ENCODE assay signal across 26 cellular contexts in genomic region chr9:69420611-69421270, GRCh38.
A peak's percentile ranks its signal among the peaks of the same experiment; 100 is the strongest.
DNase-seq lines count a peak whose midpoint lies in the region; ATAC-seq and TF ChIP-seq lines count a peak whose summit lies in the region.
"Had no signal": no experiment of that assay in that cellular context is flagged by ENCODE, and none has a peak within 500 bp of the region (broad histone marks: within the 10 kb centered on the region; RNA-seq: fewer than 3 reads in every experiment).

No MANE protein-coding gene starts in this region.

- intact Hi-C loops in activated CD4-positive, alpha-beta T cell treated with anti-CD3 and anti-CD28 coated beads for 36 hours (cut with DNase I, micrococcal nuclease): loop anchor here (5.0 to 10.0 kb wide), 2 partner anchors 454 to 692 kb away; no protein-coding TSS in a partner anchor
- intact Hi-C loops in activated CD4-positive, alpha-beta T cell treated with anti-CD3 and anti-CD28 coated beads, Interleukin-2, amount 10 ng/mL, durations not matched to agents 24 days and 14 days (cut with micrococcal nuclease): loop anchor here (5.0 kb wide), 2 partner anchors 252 to 692 kb away; partner anchors contain the start of gene APBA1

- peaks cover 17% of the 10 kb centered on the region for H3K27me3 Mint-ChIP-seq in activated CD4-positive, alpha-beta T cell treated with anti-CD3 and anti-CD28 coated beads for 36 hours
- H3K27me3 Mint-ChIP-seq in activated CD4-positive, alpha-beta T cell treated with anti-CD3 and anti-CD28 coated beads, Interleukin-2, amount 10 ng/mL, durations not matched to agents 24 days and 14 days: peaks cover 9% of the 10 kb centered on the region
- no peaks in the 10 kb centered on the region for H3K27me3 Mint-ChIP-seq in H9 (ENCODE audit: low read depth)

- H2BK12ac ChIP-seq in neuronal stem cell (ENCODE audit: low read length): no peak overlapping the region
- H2BK12ac ChIP-seq in H9 (ENCODE audit: insufficient read length, low read depth, low read length): no peak overlapping the region

- H3K23ac ChIP-seq in neuronal stem cell (ENCODE audit: low read depth, low read length, poor library complexity) (no peak overlapping the region), H9 (ENCODE audit: insufficient read length, low read depth, low read length) (no peak overlapping the region)

- no peaks in the 10 kb centered on the region for H3K36me3 ChIP-seq in neuronal stem cell (replicated peaks in 1 of 2; ENCODE audit: control insufficient read depth in 2 of 2, insufficient read depth in 2 of 2, low read length in 2 of 2)
- H3K36me3 ChIP-seq: SJSA1 had no signal

- CTCF ChIA-PET in activated CD4-positive, alpha-beta T cell treated with anti-CD3 and anti-CD28 coated beads for 36 hours (lab: Charles Lee): interaction anchor here (0.6 to 3.4 kb wide), 10 partner anchors 8 to 1115 kb away, joined by 3 to 29 read pairs (median 4); no protein-coding TSS in a partner anchor

- H4K8ac ChIP-seq in neuronal stem cell (ENCODE audit: low read depth, low read length) (no peak overlapping the region), H9 (replicated peaks; ENCODE audit: insufficient read length, low read depth, low read length) (no peak overlapping the region)

- no peak overlapping the region for H3K18ac ChIP-seq in neuronal stem cell (ENCODE audit: low read length)
- H3K18ac ChIP-seq in H9 (ENCODE audit: insufficient read length, low read depth, low read length): no peak overlapping the region

- no peak overlapping the region for H2BK120ac ChIP-seq in neuronal stem cell (ENCODE audit: low read depth, low read length)
- no peak overlapping the region for H2BK120ac ChIP-seq in H9 (ENCODE audit: low read depth, low read length, poor library complexity, severe bottlenecking)

- peak; percentile 84 for ATAC-seq in activated CD4-positive, alpha-beta T cell treated with anti-CD3 and anti-CD28 coated beads for 36 hours
- ATAC-seq: Right ventricle myocardium inferior had no signal

- H2BK15ac ChIP-seq in neuronal stem cell (ENCODE audit: low read length) (no peak overlapping the region), H9 (ENCODE audit: low read depth, low read length) (no peak overlapping the region)

- H3K79me1 ChIP-seq in neuronal stem cell (ENCODE audit: low read depth, low read length) (no peaks in the 10 kb centered on the region), H9 (ENCODE audit: insufficient read depth, low read depth, low read length, poor library complexity, severe bottlenecking) (no peaks in the 10 kb centered on the region)

- TF ChIP-seq CTCF in epithelial cell of proximal tubule (conservative IDR thresholded peaks at IDR 0.05; ENCODE audit: low read depth, low read length) (peak; percentile 2), H9 (conservative IDR thresholded peaks at IDR 0.05) (no peak)

- no peak overlapping the region for H3K9ac ChIP-seq in neuronal stem cell (ENCODE audit: low read depth, low read length, poor library complexity)
- no peak overlapping the region for H3K9ac ChIP-seq in H9 (ENCODE audit: extremely low read depth, insufficient read length, low read length)

- H3K14ac ChIP-seq in neuronal stem cell (ENCODE audit: low read length): no peak overlapping the region
- H3K14ac ChIP-seq in H9 (ENCODE audit: insufficient read depth, low read length): no peak overlapping the region

- H2AK5ac ChIP-seq in neuronal stem cell (ENCODE audit: low read depth, low read length) (peak overlapping the region; percentile 82), H9 (ENCODE audit: insufficient read length, low read length) (no peak overlapping the region)

- H2AFZ ChIP-seq in neuronal stem cell (ENCODE audit: low read length): no peak overlapping the region
- no peak overlapping the region for H2AFZ ChIP-seq in H9 (ENCODE audit: low read length)
- H2AFZ ChIP-seq: PC-9 had no signal

- no peaks in the 10 kb centered on the region for H4K20me1 ChIP-seq in H9 (ENCODE audit: control insufficient read depth, insufficient read depth, insufficient read length)

- H3K36me3 Mint-ChIP-seq in activated CD4-positive, alpha-beta T cell treated with anti-CD3 and anti-CD28 coated beads for 36 hours (ENCODE audit: low read depth): no peaks in the 10 kb centered on the region
- H3K36me3 Mint-ChIP-seq in activated CD4-positive, alpha-beta T cell treated with anti-CD3 and anti-CD28 coated beads, Interleukin-2, amount 10 ng/mL, durations not matched to agents 24 days and 14 days (ENCODE audit: low read depth): no peaks in the 10 kb centered on the region
- H3K36me3 Mint-ChIP-seq in H9 (ENCODE audit: insufficient read depth in 1 of 3, low read depth in 3 of 3): peaks cover 12 to 20% (median 18%) of the 10 kb centered on the region in 3 experiments; a peak in 6 of 7 replicates
- H3K36me3 Mint-ChIP-seq: CD8-positive, alpha-beta memory T cell had no signal

- peaks cover 0 to 4% of the 10 kb centered on the region in 2 donors for H3K4me1 ChIP-seq in neuronal stem cell (ENCODE audit: control insufficient read depth in 2 of 2, insufficient read depth in 1 of 2, low read depth in 1 of 2, low read length in 2 of 2)
- no peaks in the 10 kb centered on the region for H3K4me1 ChIP-seq in H9 (ENCODE audit: insufficient read depth, low read length)
- H3K4me1 ChIP-seq: SJSA1 had no signal

- no peak overlapping the region for H2BK20ac ChIP-seq in H9 (ENCODE audit: low read depth, low read length, poor library complexity, severe bottlenecking)

- WGBS in neuronal stem cell (ENCODE audit: extremely low coverage in 2 of 2, insufficient read length in 2 of 2, insufficient replicate concordance in 1 of 2), 2 donors: no CpG with 5 or more reads among the region's 10 CpGs
- no CpG with 5 or more reads among the region's 10 CpGs for WGBS in H9 (ENCODE audit: extremely low coverage, insufficient read length, low lambda C conversion rate)

- H3K9me3 Mint-ChIP-seq in activated CD4-positive, alpha-beta T cell treated with anti-CD3 and anti-CD28 coated beads for 36 hours (ENCODE audit: low read depth): no peaks in the 10 kb centered on the region
- H3K9me3 Mint-ChIP-seq in activated CD4-positive, alpha-beta T cell treated with anti-CD3 and anti-CD28 coated beads, Interleukin-2, amount 10 ng/mL, durations not matched to agents 24 days and 14 days: no peaks in the 10 kb centered on the region
- H3K9me3 Mint-ChIP-seq in H9: peaks cover 19 to 31% of the 10 kb centered on the region in 2 experiments
- H3K9me3 Mint-ChIP-seq: CD8-positive, alpha-beta memory T cell had no signal

- H3K27me3 ChIP-seq in neuronal stem cell (ENCODE audit: control insufficient read depth in 3 of 3, insufficient read depth in 3 of 3, low read depth in 1 of 3, low read length in 3 of 3) (no peaks in the 10 kb centered on the region), H9 (ENCODE audit: insufficient read depth, low read length) (no peaks in the 10 kb centered on the region)
- H3K27me3 ChIP-seq: SJSA1 had no signal

- peak; percentile 15 for DNase-seq in activated CD4-positive, alpha-beta T cell treated with anti-CD3 and anti-CD28 coated beads for 36 hours
- no peak for DNase-seq in activated CD4-positive, alpha-beta T cell treated with anti-CD3 and anti-CD28 coated beads, Interleukin-2, amount 10 ng/mL, durations not matched to agents 24 days and 14 days
- DNase-seq in stimulated activated CD4-positive, alpha-beta T cell treated with anti-CD3 and anti-CD28 coated beads, Interleukin-1b, Interleukin-23, amount 100 ng/mL, for 48 hours: peak; percentile 16
- DNase-seq in stimulated activated CD4-positive, alpha-beta T cell treated with anti-CD3 and anti-CD28 coated beads, Interleukin-2, amount 100 ng/mL, for 24 hours: no peak
- no peak for DNase-seq in epithelial cell of proximal tubule (ENCODE audit: low read depth)
- no peak for DNase-seq in neuronal stem cell (ENCODE audit: low spot score)
- DNase-seq in H9: no peak
- no peak for DNase-seq in pons (ENCODE audit: low spot score)
- DNase-seq: Calu3; CD8-positive, alpha-beta memory T cell; DMS79 treated with DMSO at 0.1 percent for 48 hours; KBM-7; MV-4-11; NCI-H1105 treated with DMSO at 0.1 percent for 48 hours; NCI-H146; NCI-H1930; NCI-H2107; NCI-H446; NCI-H524 treated with DMSO at 0.1 percent for 48 hours; NCI-H774; PC-9 had no signal

- H3K79me2 ChIP-seq in H9 (ENCODE audit: insufficient read depth, low read length): no peaks in the 10 kb centered on the region

- no peak overlapping the region for H3T11ph ChIP-seq in H9 (ENCODE audit: low read length)

- H3K9me3 ChIP-seq in neuronal stem cell (replicated peaks in 1 of 2; ENCODE audit: control insufficient read depth in 2 of 2, insufficient read depth in 1 of 2, low read depth in 1 of 2, low read length in 2 of 2) (peaks cover 0 to 7% of the 10 kb centered on the region in 2 donors), H9 (ENCODE audit: control insufficient read depth, low read depth, low read length) (no peaks in the 10 kb centered on the region)
- H3K9me3 ChIP-seq: SJSA1 had no signal

- no peaks in the 10 kb centered on the region for H3K23me2 ChIP-seq in H9 (ENCODE audit: insufficient read length, low read depth, low read length, poor library complexity, severe bottlenecking)

- H3K4me3 ChIP-seq in epithelial cell of proximal tubule (ENCODE audit: low read depth, low read length) (no peak overlapping the region), neuronal stem cell (ENCODE audit: low read length in 2 of 2) (no peak overlapping the region)
- H3K4me3 ChIP-seq: PC-9, SJSA1 had no signal

- H3K4me2 ChIP-seq in neuronal stem cell (ENCODE audit: insufficient read depth, low read length, poor library complexity, severe bottlenecking): no peak overlapping the region
- H3K4me2 ChIP-seq in H9 (ENCODE audit: insufficient read depth, insufficient read length, low read length): no peak overlapping the region
- H3K4me2 ChIP-seq: PC-9 had no signal

- H4K91ac ChIP-seq in neuronal stem cell (ENCODE audit: low read depth, low read length, poor library complexity) (no peak overlapping the region), H9 (ENCODE audit: insufficient read length, low read depth, low read length) (no peak overlapping the region)

- H4K5ac ChIP-seq in H9 (ENCODE audit: insufficient read length, low read depth, low read length): no peak overlapping the region

- POLR2A ChIA-PET in activated CD4-positive, alpha-beta T cell treated with anti-CD3 and anti-CD28 coated beads for 36 hours (lab: Charles Lee): interaction anchor here (0.6 to 0.8 kb wide), 2 partner anchors 408 to 878 kb away, joined by 3 read pairs; no protein-coding TSS in a partner anchor

- H3K56ac ChIP-seq in H9 (ENCODE audit: insufficient read length, low read depth, low read length): no peak overlapping the region

- H3K27ac ChIP-seq in neuronal stem cell (replicated peaks; ENCODE audit: low read length) (no peak overlapping the region), H9 (ENCODE audit: insufficient read length, low read depth, low read length) (no peak overlapping the region)
- H3K27ac ChIP-seq: 22Rv1, C4-2B, PC-9, SJSA1 had no signal

- H2BK5ac ChIP-seq in neuronal stem cell (ENCODE audit: low read length): no peak overlapping the region
- no peak overlapping the region for H2BK5ac ChIP-seq in H9 (ENCODE audit: insufficient read length, low read length)

- no peaks in the 10 kb centered on the region for H3K4me1 Mint-ChIP-seq in activated CD4-positive, alpha-beta T cell treated with anti-CD3 and anti-CD28 coated beads for 36 hours
- H3K4me1 Mint-ChIP-seq in activated CD4-positive, alpha-beta T cell treated with anti-CD3 and anti-CD28 coated beads, Interleukin-2, amount 10 ng/mL, durations not matched to agents 24 days and 14 days: peaks cover 2% of the 10 kb centered on the region
- H3K4me1 Mint-ChIP-seq in H9: peaks cover 2 to 11% of the 10 kb centered on the region in 2 experiments; a peak in 2 of 4 replicates
- H3K4me1 Mint-ChIP-seq: B cell had no signal

- no peak overlapping the region for H3K27ac Mint-ChIP-seq in activated CD4-positive, alpha-beta T cell treated with anti-CD3 and anti-CD28 coated beads for 36 hours
- no peak overlapping the region for H3K27ac Mint-ChIP-seq in activated CD4-positive, alpha-beta T cell treated with anti-CD3 and anti-CD28 coated beads, Interleukin-2, amount 10 ng/mL, durations not matched to agents 24 days and 14 days
- H3K27ac Mint-ChIP-seq in H9: peak overlapping the region in 1 of 3 experiments; percentile 59; a peak in 1 of 7 replicates
- H3K27ac Mint-ChIP-seq: B cell; CD8-positive, alpha-beta memory T cell had no signal

- H3K4me3 Mint-ChIP-seq in activated CD4-positive, alpha-beta T cell treated with anti-CD3 and anti-CD28 coated beads for 36 hours: no peak overlapping the region
- no peak overlapping the region for H3K4me3 Mint-ChIP-seq in activated CD4-positive, alpha-beta T cell treated with anti-CD3 and anti-CD28 coated beads, Interleukin-2, amount 10 ng/mL, durations not matched to agents 24 days and 14 days
- H3K4me3 Mint-ChIP-seq in H9: no peak overlapping the region
- H3K4me3 Mint-ChIP-seq: B cell; CD8-positive, alpha-beta memory T cell had no signal

- H3K4ac ChIP-seq in neuronal stem cell (ENCODE audit: low read length) (no peak overlapping the region), H9 (ENCODE audit: low read depth, low read length) (no peak overlapping the region)

Comparison
In these comparisons a context has a peak if more than half of its experiments do, and no peak if none do; other contexts are left out.
1. DNase-seq: peak in activated CD4-positive, alpha-beta T cell treated with anti-CD3 and anti-CD28 coated beads for 36 hours (single experiment) and stimulated activated CD4-positive, alpha-beta T cell treated with anti-CD3 and anti-CD28 coated beads, Interleukin-1b, Interleukin-23, amount 100 ng/mL, for 48 hours (single experiment); none in activated CD4-positive, alpha-beta T cell treated with anti-CD3 and anti-CD28 coated beads, Interleukin-2, amount 10 ng/mL, durations not matched to agents 24 days and 14 days (single experiment), stimulated activated CD4-positive, alpha-beta T cell treated with anti-CD3 and anti-CD28 coated beads, Interleukin-2, amount 100 ng/mL, for 24 hours (0 of 2), epithelial cell of proximal tubule (single experiment), neuronal stem cell (single experiment), H9 (single experiment) and pons (single experiment).